In genomic region chr7:81111358-81111757, GRCh38 we compare ENCODE assay signal across 11 cellular contexts.
DNase-seq lines count a peak whose midpoint lies in the region; ATAC-seq and TF ChIP-seq lines count a peak whose summit lies in the region.
"Had no signal": no experiment of that assay in that cellular context is flagged by ENCODE, and none has a peak within 500 bp of the region (broad histone marks: within the 10 kb centered on the region; RNA-seq: fewer than 3 reads in every experiment).

No MANE protein-coding gene starts in this region.

- TF ChIP-seq CTCF in GM23338 (conservative IDR thresholded peaks at IDR 0.05; ENCODE audit: low read depth in 2 of 2): no peak
- no peak for TF ChIP-seq CTCF in SK-N-SH (IDR thresholded peaks at IDR 0.05)
- no peak for TF ChIP-seq CTCF in foreskin fibroblast (IDR thresholded peaks at IDR 0.05; ENCODE audit: low read depth, low read length)
- TF ChIP-seq CTCF in CD14-positive monocyte (IDR thresholded peaks at IDR 0.05): no peak

- TF ChIP-seq RAD21 in SK-N-SH (IDR thresholded peaks at IDR 0.05; ENCODE audit: low read length): no peak

- peaks cover 13% of the 10 kb centered on the region; the same call in 2 of the 3 replicates for H3K4me1 Mint-ChIP-seq in GM23338
- peaks cover 2% of the 10 kb centered on the region for H3K4me1 Mint-ChIP-seq in CD14-positive monocyte
- H3K4me1 Mint-ChIP-seq: naive thymus-derived CD4-positive, alpha-beta T cell had no signal

- no peaks in the 10 kb centered on the region for H3K36me3 ChIP-seq in GM23338 (ENCODE audit: insufficient read depth)
- no peaks in the 10 kb centered on the region for H3K36me3 ChIP-seq in SK-N-SH (replicated peaks in 1 of 2; ENCODE audit: control insufficient read depth in 1 of 2, insufficient read depth in 2 of 2, low read length in 1 of 2)
- no peaks in the 10 kb centered on the region for H3K36me3 ChIP-seq in skeletal muscle satellite cell (ENCODE audit: insufficient read depth, low read length)
- no peaks in the 10 kb centered on the region for H3K36me3 ChIP-seq in Karpas-422 (ENCODE audit: insufficient read depth, low read length)
- H3K36me3 ChIP-seq: ascending aorta had no signal

- TF ChIP-seq EP300 in SK-N-SH (IDR thresholded peaks at IDR 0.05; ENCODE audit: borderline replicate concordance in 1 of 2, low read depth in 1 of 2, low read length in 1 of 2): peak in 1 of 2 experiments; percentile 74; a peak in 1 of 4 replicates

- no peaks in the 10 kb centered on the region for H4K20me1 ChIP-seq in GM23338 (replicated peaks; ENCODE audit: insufficient read depth)
- H4K20me1 ChIP-seq in SK-N-SH (ENCODE audit: insufficient read depth): no peaks in the 10 kb centered on the region
- H4K20me1 ChIP-seq in Karpas-422 (ENCODE audit: insufficient read depth, low read depth, low read length): no peaks in the 10 kb centered on the region

- H3K4me2 ChIP-seq in GM23338 (no peak overlapping the region), SK-N-SH (peak overlapping the region; percentile 28), skeletal muscle satellite cell (ENCODE audit: low read length) (peak overlapping the region; percentile 50), Karpas-422 (ENCODE audit: low read depth, low read length, poor library complexity, severe bottlenecking) (no peak overlapping the region)

- H3K9me3 Mint-ChIP-seq in GM23338: no peaks in the 10 kb centered on the region
- peaks cover 0 to 4% (median 0%) of the 10 kb centered on the region in 7 donors for H3K9me3 Mint-ChIP-seq in CD14-positive monocyte

- H3K79me2 ChIP-seq in GM23338 (replicated peaks; ENCODE audit: insufficient read depth) (no peaks in the 10 kb centered on the region), SK-N-SH (ENCODE audit: insufficient read depth) (no peaks in the 10 kb centered on the region), Karpas-422 (ENCODE audit: low read length) (no peaks in the 10 kb centered on the region)

- H3K27ac Mint-ChIP-seq in GM23338 (0 out of 2 replicates have a peak overlapping the region, but pooled peaks have one; percentile 12), CD14-positive monocyte (no peak overlapping the region)
- H3K27ac Mint-ChIP-seq: naive thymus-derived CD4-positive, alpha-beta T cell had no signal

- DNase-seq in GM23338 (ENCODE audit: low spot score) (no peak), SK-N-SH (peak; percentile 18), foreskin fibroblast (peak; percentile 92), CD14-positive monocyte (ENCODE audit: low spot score) (no peak), NCI-H82 (lab: John Stamatoyannopoulos, UW) (no peak), Karpas-422 (no peak), medulla oblongata (ENCODE audit: extremely low spot score) (no peak)
- DNase-seq: naive thymus-derived CD4-positive, alpha-beta T cell; NCI-H2029 had no signal

- H3K27me3 Mint-ChIP-seq in GM23338 (ENCODE audit: insufficient read depth, low read depth, poor library complexity): peaks cover 2% of the 10 kb centered on the region
- peaks cover 2 to 4% (median 2%) of the 10 kb centered on the region in 3 donors for H3K27me3 Mint-ChIP-seq in CD14-positive monocyte (ENCODE audit: low read depth in 3 of 3)
- H3K27me3 Mint-ChIP-seq: naive thymus-derived CD4-positive, alpha-beta T cell had no signal

- ATAC-seq in GM23338: no peak

- CTCF ChIA-PET in SK-N-SH (lab: Yijun Ruan, JAX): no interaction called here

- H3K4me3 Mint-ChIP-seq in GM23338 (no peak overlapping the region), CD14-positive monocyte (no peak overlapping the region)
- H3K4me3 Mint-ChIP-seq: naive thymus-derived CD4-positive, alpha-beta T cell had no signal

- H2AFZ ChIP-seq in GM23338: no peak overlapping the region
- H2AFZ ChIP-seq in SK-N-SH (ENCODE audit: low read depth): peak overlapping the region; percentile 73
- no peak overlapping the region for H2AFZ ChIP-seq in Karpas-422 (ENCODE audit: low read length)

- no peaks in the 10 kb centered on the region for H3K27me3 ChIP-seq in GM23338 (ENCODE audit: insufficient read depth)
- H3K27me3 ChIP-seq in SK-N-SH (ENCODE audit: insufficient read depth): no peaks in the 10 kb centered on the region
- no peaks in the 10 kb centered on the region for H3K27me3 ChIP-seq in skeletal muscle satellite cell (ENCODE audit: control insufficient read depth, insufficient read depth, low read length)
- H3K27me3 ChIP-seq in Karpas-422 (ENCODE audit: low read length): no peaks in the 10 kb centered on the region
- H3K27me3 ChIP-seq: ascending aorta had no signal

- WGBS in SK-N-SH (ENCODE audit: low lambda C conversion rate): 7% methylated on average over 1 of the region's 1 CpG

- intact Hi-C loops in CD14-positive monocyte (cut with micrococcal nuclease): no loop called here

- POLR2A ChIA-PET in SK-N-SH (lab: Yijun Ruan, JAX): no interaction called here

- no peak overlapping the region for H3K9ac ChIP-seq in SK-N-SH
- no peak overlapping the region for H3K9ac ChIP-seq in skeletal muscle satellite cell (ENCODE audit: low read depth, low read length)
- H3K9ac ChIP-seq in Karpas-422 (ENCODE audit: low read length): no peak overlapping the region

- H3K4me1 ChIP-seq in GM23338 (ENCODE audit: insufficient read depth) (peaks cover 11% of the 10 kb centered on the region), SK-N-SH (ENCODE audit: control insufficient read depth in 1 of 2, insufficient read depth in 2 of 2, low read depth in 1 of 2, low read length in 1 of 2) (peaks cover 11 to 18% of the 10 kb centered on the region in 2 experiments; a peak in 3 of 4 replicates), skeletal muscle satellite cell (ENCODE audit: control insufficient read depth, insufficient read depth, low read length) (peaks cover 28% of the 10 kb centered on the region), Karpas-422 (ENCODE audit: low read length) (no peaks in the 10 kb centered on the region)
- H3K4me1 ChIP-seq: ascending aorta had no signal

- H3K27ac ChIP-seq in GM23338 (ENCODE audit: low read depth) (no peak overlapping the region), SK-N-SH (ENCODE audit: low read depth in 2 of 2, low read length in 1 of 2) (peak overlapping the region; percentile 29 to 68; a peak in 3 of 4 replicates), Karpas-422 (ENCODE audit: low read length) (no peak overlapping the region)
- H3K27ac ChIP-seq: ascending aorta had no signal

- H3K36me3 Mint-ChIP-seq in GM23338 (ENCODE audit: low read depth): no peaks in the 10 kb centered on the region
- H3K36me3 Mint-ChIP-seq in CD14-positive monocyte: no peaks in the 10 kb centered on the region
- H3K36me3 Mint-ChIP-seq: naive thymus-derived CD4-positive, alpha-beta T cell had no signal

- H3K4me3 ChIP-seq in GM23338 (no peak overlapping the region), SK-N-SH (ENCODE audit: low read depth in 2 of 2, low read length in 1 of 2) (no peak overlapping the region), foreskin fibroblast (ENCODE audit: low read depth in 1 of 2, low read length in 2 of 2) (no peak overlapping the region), skeletal muscle satellite cell (ENCODE audit: low read length) (no peak overlapping the region), Karpas-422 (ENCODE audit: low read length) (no peak overlapping the region)
- H3K4me3 ChIP-seq: ascending aorta had no signal

- H3K9me3 ChIP-seq in SK-N-SH: no peaks in the 10 kb centered on the region
- no peaks in the 10 kb centered on the region for H3K9me3 ChIP-seq in skeletal muscle satellite cell (replicated peaks; ENCODE audit: low read length)
- peaks cover 17% of the 10 kb centered on the region for H3K9me3 ChIP-seq in Karpas-422 (ENCODE audit: low read length)
- H3K9me3 ChIP-seq: ascending aorta had no signal

- no peaks in the 10 kb centered on the region for H3F3A ChIP-seq in GM23338 (replicated peaks; ENCODE audit: low read depth)
- peaks cover 8% of the 10 kb centered on the region for H3F3A ChIP-seq in SK-N-SH (replicated peaks; ENCODE audit: insufficient read depth)

- no peaks in the 10 kb centered on the region for H3K9me2 ChIP-seq in GM23338 (ENCODE audit: insufficient read depth)
- no peaks in the 10 kb centered on the region for H3K9me2 ChIP-seq in SK-N-SH
- no peaks in the 10 kb centered on the region for H3K9me2 ChIP-seq in Karpas-422 (replicated peaks; ENCODE audit: insufficient read depth, low read length)

TF ChIP-seq in GM23338, 12 proteins besides CTCF, POLR2A, EP300 and RAD21 (continues in another document):
- TF ChIP-seq JUNB (IDR thresholded peaks at IDR 0.05; ENCODE audit: unreplicated experiment) (no peak), ETS1 (IDR thresholded peaks at IDR 0.05) (no peak), NANOG (IDR thresholded peaks at IDR 0.05; ENCODE audit: borderline replicate concordance) (no peak), POLR2AphosphoS5 (IDR thresholded peaks at IDR 0.05; ENCODE audit: low read depth) (no peak), ZNF331 (CRISPR knock-in tag; IDR thresholded peaks at IDR 0.05; ENCODE audit: low read depth) (no peak), EZH2 (IDR thresholded peaks at IDR 0.05; ENCODE audit: low read depth, unreplicated experiment) (no peak), EZH2phosphoT487 (IDR thresholded peaks at IDR 0.05; ENCODE audit: unreplicated experiment) (no peak)

TF ChIP-seq in SK-N-SH, 30 proteins besides CTCF, POLR2A, EP300 and RAD21 (continues in another document):
- peak; percentile 83 for TF ChIP-seq TCF12 (IDR thresholded peaks at IDR 0.05)
- peak; percentile 88 for TF ChIP-seq PBX3 (IDR thresholded peaks at IDR 0.05)
- TF ChIP-seq USF1 (IDR thresholded peaks at IDR 0.05; ENCODE audit: borderline replicate concordance, low read depth): 0 out of 2 replicates have a peak, but pooled peaks have one; percentile 6
- TF ChIP-seq CHD2 (IDR thresholded peaks at IDR 0.05; ENCODE audit: low read length, partially characterized antibody): no peak
- TF ChIP-seq NFIC (IDR thresholded peaks at IDR 0.05; ENCODE audit: borderline replicate concordance): peak; percentile 47; the same call in 1 of the 2 replicates
- TF ChIP-seq RXRA (IDR thresholded peaks at IDR 0.05; ENCODE audit: borderline replicate concordance, low read depth): peak; percentile 58; the same call in 1 of the 2 replicates
- peak; percentile 82 for TF ChIP-seq TEAD4 (IDR thresholded peaks at IDR 0.05; ENCODE audit: borderline replicate concordance, insufficient read depth)

Comparison
In these comparisons a context has a peak if more than half of its experiments do, and no peak if none do; other contexts are left out.
1. DNase-seq: peak in SK-N-SH (single experiment) and foreskin fibroblast (2 of 2); none in GM23338 (single experiment), CD14-positive monocyte (single experiment), NCI-H82 (single experiment), Karpas-422 (single experiment) and medulla oblongata (single experiment).
2. H3K27ac ChIP-seq: peak in SK-N-SH (2 of 2); none in GM23338 (single experiment) and Karpas-422 (single experiment).
3. H3K4me2 ChIP-seq: peak in SK-N-SH (single experiment) and skeletal muscle satellite cell (single experiment); none in GM23338 (single experiment) and Karpas-422 (single experiment).